Comparison of ENCODE assay signal across 22 cellular contexts in genomic region chr15:70787001-70787400, GRCh38.
"Had no signal": no experiment of that assay in that cellular context is flagged by ENCODE, and none has a peak within 500 bp of the region (broad histone marks: within the 10 kb centered on the region; RNA-seq: fewer than 3 reads in every experiment).

No MANE protein-coding gene starts in this region.

- H3K4me1 ChIP-seq: prostate gland, sigmoid colon, testis, tibial artery, upper lobe of left lung had no signal

- H3K27ac Mint-ChIP-seq: effector memory CD8-positive, alpha-beta T cell; memory B cell; naive thymus-derived CD4-positive, alpha-beta T cell; nephron; neural progenitor cell; stimulated activated memory B cell treated with anti-CD40 and anti-IgM and Interleukin-4, amounts not matched to agents 10 μg/mL and 1 μg/mL and 100 μg/mL, for 72 hours had no signal

- H3K9me3 Mint-ChIP-seq: effector memory CD8-positive, alpha-beta T cell; memory B cell; naive thymus-derived CD4-positive, alpha-beta T cell; nephron; neural progenitor cell; stimulated activated memory B cell treated with anti-CD40 and anti-IgM and Interleukin-4, amounts not matched to agents 10 μg/mL and 1 μg/mL and 100 μg/mL, for 72 hours had no signal

- H3K9me3 ChIP-seq: esophagus squamous epithelium, prostate gland, sigmoid colon, spleen, testis, tibial artery, upper lobe of left lung had no signal

- H3K4me3 Mint-ChIP-seq: effector memory CD8-positive, alpha-beta T cell; memory B cell; naive thymus-derived CD4-positive, alpha-beta T cell; nephron; neural progenitor cell; stimulated activated memory B cell treated with anti-CD40 and anti-IgM and Interleukin-4, amounts not matched to agents 10 μg/mL and 1 μg/mL and 100 μg/mL, for 72 hours had no signal

- H3K36me3 ChIP-seq: esophagus squamous epithelium, neural progenitor cell, prostate gland, sigmoid colon, spleen, tibial artery, upper lobe of left lung had no signal

- DNase-seq: cortex of kidney; effector memory CD8-positive, alpha-beta T cell; erythroblast; esophagus squamous epithelium; kidney; midbrain; naive thymus-derived CD4-positive, alpha-beta T cell; right cardiac atrium; sigmoid colon; spleen; stimulated activated CD4-positive, alpha-beta T cell treated with anti-CD3 and anti-CD28 coated beads, Interleukin-4, amount 100 ng/mL, for 4 hours; stimulated activated naive CD8-positive, alpha-beta T cell treated with anti-CD3 and anti-CD28 coated beads, Interleukin-15, Interleukin-2, amounts not matched to agents 100 U/mL and 50 U/mL, for 24 hours; substantia nigra; testis; tibial artery; upper lobe of left lung had no signal

- H3K4me2 ChIP-seq: neural progenitor cell had no signal

- H2AFZ ChIP-seq: neural progenitor cell had no signal

- H3K4me1 Mint-ChIP-seq: memory B cell; naive thymus-derived CD4-positive, alpha-beta T cell; neural progenitor cell; stimulated activated memory B cell treated with anti-CD40 and anti-IgM and Interleukin-4, amounts not matched to agents 10 μg/mL and 1 μg/mL and 100 μg/mL, for 72 hours had no signal

- H3K27ac ChIP-seq: esophagus squamous epithelium, neural progenitor cell, prostate gland, sigmoid colon, spleen, testis, tibial artery, upper lobe of left lung had no signal

- H3K4me3 ChIP-seq: esophagus squamous epithelium, lung, neural progenitor cell, prostate gland, sigmoid colon, spleen, testis, tibial artery, upper lobe of left lung had no signal

- H3K36me3 Mint-ChIP-seq: memory B cell; naive thymus-derived CD4-positive, alpha-beta T cell; neural progenitor cell; stimulated activated memory B cell treated with anti-CD40 and anti-IgM and Interleukin-4, amounts not matched to agents 10 μg/mL and 1 μg/mL and 100 μg/mL, for 72 hours had no signal

- H3K27me3 ChIP-seq: esophagus squamous epithelium, neural progenitor cell, sigmoid colon, testis, tibial artery, upper lobe of left lung had no signal

- H3K27me3 Mint-ChIP-seq: stimulated activated memory B cell treated with anti-CD40 and anti-IgM and Interleukin-4, amounts not matched to agents 10 μg/mL and 1 μg/mL and 100 μg/mL, for 72 hours had no signal

- H3K9ac ChIP-seq: neural progenitor cell had no signal
